In the genomic region with DNA sequence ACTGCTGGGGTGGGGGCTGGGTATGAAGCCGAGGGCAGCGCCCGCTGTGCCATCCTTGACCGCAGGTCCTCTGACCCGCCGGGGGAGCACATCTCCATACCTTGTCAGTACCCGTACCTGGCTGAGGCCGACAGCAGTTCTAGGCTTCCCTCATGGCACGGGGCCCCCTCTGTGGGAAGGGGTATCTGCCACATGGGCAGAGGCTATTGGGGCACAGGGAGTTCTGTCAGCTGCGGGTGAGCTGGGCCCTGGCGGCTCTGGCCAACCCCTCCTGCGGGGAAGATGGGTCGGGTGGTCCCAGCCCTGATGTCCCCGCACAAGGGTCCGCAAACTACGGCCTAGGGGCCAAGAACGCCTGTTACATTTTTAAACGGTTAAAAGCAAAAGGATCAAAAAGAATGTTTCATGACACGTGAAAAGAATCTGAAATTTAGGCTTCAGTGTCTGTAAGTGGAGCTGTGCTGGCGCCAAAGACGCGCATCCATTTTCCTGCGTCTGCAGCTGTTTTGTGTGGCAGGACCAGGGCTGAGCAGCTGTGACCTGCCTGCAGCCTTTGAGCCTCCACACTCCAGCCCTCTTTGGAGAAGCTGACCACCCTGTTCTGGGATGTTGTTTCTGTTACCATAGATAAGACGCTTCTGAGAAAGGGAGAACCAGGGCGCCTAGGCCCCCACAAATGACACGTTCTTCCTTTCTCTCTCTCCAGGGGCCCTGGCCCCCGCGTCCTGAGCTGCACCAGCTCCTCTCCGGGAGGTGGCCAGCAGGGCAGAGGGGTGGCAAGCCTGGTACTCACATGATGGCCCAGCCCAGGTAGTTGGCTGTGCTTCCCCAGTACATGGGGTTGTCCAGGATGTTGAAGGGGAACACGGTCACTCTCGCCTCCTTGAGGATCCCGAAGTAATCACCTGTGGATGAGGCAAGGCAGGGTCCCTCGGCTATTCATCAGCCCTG, we compare ENCODE assay signal across 1 cellular context.
TF ChIP-seq lines count a peak whose summit lies in the region.

No MANE protein-coding gene starts in this region.

TF ChIP-seq in WTC11, 78 proteins besides CTCF, POLR2A, EP300 and RAD21:
- no peak for TF ChIP-seq ZMAT4 (CRISPR knock-in tag; IDR thresholded peaks at IDR 0.05)
- TF ChIP-seq FOXJ3 (CRISPR knock-in tag; IDR thresholded peaks at IDR 0.05; ENCODE audit: borderline replicate concordance), result no peak
- TF ChIP-seq ETV6 (CRISPR knock-in tag; IDR thresholded peaks at IDR 0.05), result no peak
- TF ChIP-seq RORB (CRISPR knock-in tag; IDR thresholded peaks at IDR 0.05), result no peak
- TF ChIP-seq SMAD4 (CRISPR knock-in tag; IDR thresholded peaks at IDR 0.05), result no peak
- TF ChIP-seq ZNF396 (CRISPR knock-in tag; IDR thresholded peaks at IDR 0.05; ENCODE audit: borderline replicate concordance), result no peak
- no peak for TF ChIP-seq FOXP1 (CRISPR knock-in tag; IDR thresholded peaks at IDR 0.05; ENCODE audit: borderline replicate concordance)
- TF ChIP-seq KAT7 (CRISPR knock-in tag; IDR thresholded peaks at IDR 0.05; ENCODE audit: borderline replicate concordance), result no peak
- TF ChIP-seq, protein P1, sequence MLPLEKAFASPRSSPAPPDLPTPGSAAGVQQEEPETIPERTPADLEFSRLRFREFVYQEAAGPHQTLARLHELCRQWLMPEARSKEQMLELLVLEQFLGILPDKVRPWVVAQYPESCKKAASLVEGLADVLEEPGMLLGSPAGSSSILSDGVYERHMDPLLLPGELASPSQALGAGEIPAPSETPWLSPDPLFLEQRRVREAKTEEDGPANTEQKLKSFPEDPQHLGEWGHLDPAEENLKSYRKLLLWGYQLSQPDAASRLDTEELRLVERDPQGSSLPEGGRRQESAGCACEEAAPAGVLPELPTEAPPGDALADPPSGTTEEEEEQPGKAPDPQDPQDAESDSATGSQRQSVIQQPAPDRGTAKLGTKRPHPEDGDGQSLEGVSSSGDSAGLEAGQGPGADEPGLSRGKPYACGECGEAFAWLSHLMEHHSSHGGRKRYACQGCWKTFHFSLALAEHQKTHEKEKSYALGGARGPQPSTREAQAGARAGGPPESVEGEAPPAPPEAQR (CRISPR knock-in tag; IDR thresholded peaks at IDR 0.05), result no peak
- no peak for TF ChIP-seq NR3C1 (CRISPR knock-in tag; conservative IDR thresholded peaks at IDR 0.05; ENCODE audit: low read depth)
- no peak for TF ChIP-seq NR1H2 (CRISPR knock-in tag; IDR thresholded peaks at IDR 0.05)
TF ChIP-seq in WTC11: peak in this region for 0.
